ENCODE assay signal across 19 cellular contexts in genomic region chr2:10665833-10666232, GRCh38.
"Had no signal": no experiment of that assay in that cellular context is flagged by ENCODE, and none has a peak within 500 bp of the region (broad histone marks: within the 10 kb centered on the region; RNA-seq: fewer than 3 reads in every experiment).

No MANE protein-coding gene starts in this region.

- DNase-seq: effector CD8-positive, alpha-beta T cell; endodermal cell; foreskin fibroblast; gastrocnemius medialis; head of caudate nucleus; left ventricle myocardium superior; lower lobe of right lung; naive thymus-derived CD8-positive, alpha-beta T cell; nephron progenitor cell; nucleus accumbens; stimulated activated CD4-positive, alpha-beta T cell treated with anti-CD3 and anti-CD28 coated beads, Interleukin-12 subunit alpha, Interleukin-12 subunit beta, amount 100 ng/mL, for 4 hours; stimulated activated CD4-positive, alpha-beta T cell treated with anti-CD3 and anti-CD28 coated beads, Interleukin-1b, Interleukin-23, amount 100 ng/mL, for 48 hours; stimulated activated CD4-positive, alpha-beta T cell treated with anti-CD3 and anti-CD28 coated beads, Interleukin-4, amount 100 ng/mL, for 1 hour; stimulated activated CD8-positive, alpha-beta memory T cell treated with anti-CD3 and anti-CD28 coated beads, Interleukin-4, amount 100 ng/mL, for 48 hours; stimulated activated naive CD4-positive, alpha-beta T cell; stimulated activated naive CD8-positive, alpha-beta T cell treated with anti-CD3 and anti-CD28 coated beads, Interleukin-15, amount 100 ng/mL, for 72 hours; transverse colon had no signal

- ATAC-seq: esophagus mucosa; gastrocnemius medialis; left ventricle myocardium superior; lower lobe of right lung; naive thymus-derived CD8-positive, alpha-beta T cell; sciatic nerve; stimulated activated naive CD8-positive, alpha-beta T cell treated with anti-CD3 and anti-CD28 coated beads, Interleukin-15, amount 100 ng/mL, for 72 hours had no signal
